ENCODE assay signal across 15 cellular contexts in the genomic region with DNA sequence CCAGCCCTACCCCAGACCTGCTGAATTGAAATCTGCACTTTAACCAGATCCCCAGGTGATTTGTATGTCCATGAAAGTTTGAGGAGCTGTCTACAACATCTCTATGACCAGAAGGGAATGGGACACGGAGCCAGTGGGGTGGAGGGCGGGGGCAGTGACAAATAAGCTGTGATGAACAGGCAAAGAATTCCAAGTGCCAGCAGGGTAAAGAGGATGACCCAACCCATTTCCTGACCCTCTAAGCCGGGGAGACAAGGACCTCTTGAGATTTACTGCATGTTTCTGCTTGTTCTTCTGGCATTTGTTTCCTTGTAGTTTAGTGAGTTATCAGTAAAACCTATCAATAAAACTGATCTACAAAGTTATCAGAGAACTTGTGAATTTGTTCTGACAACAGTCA. TPM values are rescaled to one million over a fixed set of nuclear protein-coding genes. Genes with fewer than 3 reads are reported as not detected.
DNase-seq lines count a peak whose midpoint lies in the region; ATAC-seq and TF ChIP-seq lines count a peak whose summit lies in the region.
"Had no signal": no experiment of that assay in that cellular context is flagged by ENCODE, and none has a peak within 500 bp of the region (broad histone marks: within the 10 kb centered on the region; RNA-seq: fewer than 3 reads in every experiment).

No MANE protein-coding gene starts in this region.

- H3K36me3 Mint-ChIP-seq in CD14-positive monocyte (peaks cover 60 to 86% of the 10 kb centered on the region in 2 donors), immature natural killer cell (peaks cover 5 to 23% (median 9%) of the 10 kb centered on the region in 3 donors)

- intact Hi-C loops in CD14-positive monocyte (cut with micrococcal nuclease) (loop anchor here in 1 of 2 donors (5.0 kb wide), 1 partner anchor 44 kb away; no protein-coding TSS in a partner anchor), dorsolateral prefrontal cortex (cut with DNase I) (no loop called here)

- H3K4me3 Mint-ChIP-seq in CD14-positive monocyte: peak overlapping the region in 1 of 2 donors; percentile 4
- H3K4me3 Mint-ChIP-seq in immature natural killer cell: no peak overlapping the region

- peaks cover 0 to 3% (median 0%) of the 10 kb centered on the region in 3 donors for H3K27me3 Mint-ChIP-seq in CD14-positive monocyte (ENCODE audit: low read depth in 3 of 3)
- H3K27me3 Mint-ChIP-seq in immature natural killer cell (ENCODE audit: low read depth in 3 of 3): peaks cover 0 to 2% (median 2%) of the 10 kb centered on the region in 3 donors

- CTCF ChIA-PET in GM10248 (lab: Yijun Ruan, JAX): interaction anchor here (0.7 to 1.5 kb wide), 3 partner anchors 10 to 112 kb away, joined by 3 to 4 read pairs (median 4); no protein-coding TSS in a partner anchor

- POLR2A ChIA-PET in GM10248 (lab: Yijun Ruan, JAX): no interaction called here

- H3K27ac Mint-ChIP-seq in CD14-positive monocyte (peak overlapping the region; percentile 8 to 86 (median 53)), immature natural killer cell (peak overlapping the region in 5 of 6 donors; percentile 1 to 65 (median 29))

- DNase-seq in A172 (ENCODE audit: low spot score) (peak; percentile 58), CD14-positive monocyte (ENCODE audit: low spot score) (no peak), NCI-H226 (peak; percentile 1), immature natural killer cell (no peak), dorsolateral prefrontal cortex (no peak), GM10248 (ENCODE audit: extremely low spot score) (no peak)
- DNase-seq: esophagus squamous epithelium, H7, MM.1S, NCI-H2107, Right ventricle myocardium superior, sigmoid colon, T1000 had no signal

- peaks cover 89% of the 10 kb centered on the region for H3K4me1 Mint-ChIP-seq in CD14-positive monocyte
- H3K4me1 Mint-ChIP-seq in immature natural killer cell: peaks cover 53 to 73% of the 10 kb centered on the region in 2 donors

- no peak overlapping the region for H3K27ac ChIP-seq in dorsolateral prefrontal cortex
- H3K27ac ChIP-seq: sigmoid colon had no signal

- no peak for ATAC-seq in HG03135 (IDR thresholded peaks at IDR 0.05; ENCODE audit: unreplicated experiment)
- no peak for ATAC-seq in HG03280 (IDR thresholded peaks at IDR 0.05; ENCODE audit: unreplicated experiment)

- H3K4me3 ChIP-seq in dorsolateral prefrontal cortex: no peak overlapping the region
- H3K4me3 ChIP-seq: esophagus squamous epithelium, sigmoid colon had no signal

- H3K9me3 Mint-ChIP-seq in CD14-positive monocyte: peaks cover 0 to 2% (median 0%) of the 10 kb centered on the region in 7 donors
- no peaks in the 10 kb centered on the region for H3K9me3 Mint-ChIP-seq in immature natural killer cell

- TF ChIP-seq CTCF in CD14-positive monocyte (IDR thresholded peaks at IDR 0.05) (no peak), dorsolateral prefrontal cortex (IDR thresholded peaks at IDR 0.05 in 54 of 56, conservative IDR thresholded peaks at IDR 0.05 in 2 of 56; ENCODE audit: low read depth in 1 of 56, partially characterized antibody in 56 of 56) (no peak), GM10248 (IDR thresholded peaks at IDR 0.05; ENCODE audit: control extremely low read depth, extremely low read depth, low read depth, missing control alignments) (no peak)

- H3K27me3 ChIP-seq in dorsolateral prefrontal cortex: no peaks in the 10 kb centered on the region
- H3K27me3 ChIP-seq: esophagus squamous epithelium, sigmoid colon had no signal

RNA-seq across cellular contexts. Expression of a gene that starts 8.7 kb away (rescaled TPM):
- total RNA-seq in A172 (2014; rRNA removed; shearing (Covaris generic)): 6.5 and 9.9 TPM in 2 replicates
- 1 to 10 TPM in 1 of 2 donors, under 1 TPM in 1; 0.79 to 1.4 TPM for polyA plus RNA-seq in CD14-positive monocyte
- 1 to 10 TPM in 1 of 3 donors, under 1 TPM in 1, not detected in 1; 0.16 to 1.2 TPM for polyA plus RNA-seq in immature natural killer cell
- 10 to 100 TPM; 16.6 to 47.0 (median 25.4) TPM for total RNA-seq in dorsolateral prefrontal cortex

Comparison
In these comparisons a context has a peak if more than half of its experiments do, and no peak if none do; other contexts are left out.
1. DNase-seq: peak in A172 (single experiment) and NCI-H226 (single experiment); none in CD14-positive monocyte (single experiment), immature natural killer cell (0 of 3), dorsolateral prefrontal cortex (0 of 10) and GM10248 (single experiment).